ENCODE assay signal across 30 cellular contexts in genomic region chr5:176594554-176594953, GRCh38. TPM values are rescaled to one million over a fixed set of nuclear protein-coding genes. Genes with fewer than 3 reads are reported as not detected.
"Had no signal": no experiment of that assay in that cellular context is flagged by ENCODE, and none has a peak within 500 bp of the region (broad histone marks: within the 10 kb centered on the region; RNA-seq: fewer than 3 reads in every experiment).

No MANE protein-coding gene starts in this region.

- DNase-seq: activated CD4-positive, alpha-beta T cell treated with anti-CD3 and anti-CD28 coated beads for 1 hour; activated CD4-positive, alpha-beta T cell treated with anti-CD3 and anti-CD28 coated beads, Interleukin-2, amount 10 ng/mL, durations not matched to agents 7 days and 5 days; activated CD4-positive, alpha-beta T cell treated with anti-CD3 and anti-CD28 coated beads, Interleukin-2, amount 50 U/mL, for 48 hours; activated CD4-positive, CD25-positive, alpha-beta regulatory T cell; activated CD8-positive, alpha-beta T cell treated with anti-CD3 and anti-CD28 coated beads, Interleukin-2, amount 10 ng/mL, durations not matched to agents 7 days and 5 days; activated naive CD4-positive, alpha-beta T cell treated with anti-CD3 and anti-CD28 coated beads, Interleukin-2, amount 10 ng/mL, durations not matched to agents 7 days and 5 days; activated T-cell treated with anti-CD3 and anti-CD28 coated beads, Interleukin-2, amount 50 U/mL, for 24 hours; amniotic stem cell; Kasumi-1; KG1; MG63; NCI-H1048; NCI-H1105 treated with DMSO at 0.1 percent for 48 hours; NCI-H1436; NCI-H1694; NCI-H1930; NCI-H345; NCI-H524 treated with DMSO at 0.1 percent for 48 hours; SIG-M5; SW 1271; T-helper 1 cell; T1000; WERI-Rb-1 had no signal

- H3K9me3 ChIP-seq: ascending aorta had no signal

- H3K36me3 Mint-ChIP-seq: activated naive CD4-positive, alpha-beta T cell treated with anti-CD3 and anti-CD28 coated beads, Interleukin-2, amount 10 ng/mL, durations not matched to agents 7 days and 5 days; activated naive CD8-positive, alpha-beta T cell had no signal

- H3K27me3 Mint-ChIP-seq: activated CD4-positive, alpha-beta T cell treated with anti-CD3 and anti-CD28 coated beads, Interleukin-2, amount 10 ng/mL, durations not matched to agents 7 days and 5 days had no signal

- ATAC-seq: activated CD8-positive, alpha-beta T cell treated with anti-CD3 and anti-CD28 coated beads, Interleukin-2, amount 10 ng/mL, durations not matched to agents 7 days and 5 days had no signal

- H3K4me3 ChIP-seq: ascending aorta, cardiac muscle cell, MG63 had no signal

- H3K27ac Mint-ChIP-seq: activated CD4-positive, alpha-beta T cell treated with anti-CD3 and anti-CD28 coated beads, Interleukin-2, amount 10 ng/mL, durations not matched to agents 7 days and 5 days; activated CD8-positive, alpha-beta T cell treated with anti-CD3 and anti-CD28 coated beads, Interleukin-2, amount 10 ng/mL, durations not matched to agents 7 days and 5 days; activated naive CD4-positive, alpha-beta T cell treated with anti-CD3 and anti-CD28 coated beads, Interleukin-2, amount 10 ng/mL, durations not matched to agents 7 days and 5 days; activated naive CD8-positive, alpha-beta T cell; activated T-cell treated with anti-CD3 and anti-CD28 coated beads, Interleukin-2, amount 50 U/mL, for 24 hours had no signal

- H3K27ac ChIP-seq: ascending aorta, cardiac muscle cell, WERI-Rb-1 had no signal

- H3K4me3 Mint-ChIP-seq: activated CD4-positive, alpha-beta T cell treated with anti-CD3 and anti-CD28 coated beads, Interleukin-2, amount 10 ng/mL, durations not matched to agents 7 days and 5 days; activated CD8-positive, alpha-beta T cell treated with anti-CD3 and anti-CD28 coated beads, Interleukin-2, amount 10 ng/mL, durations not matched to agents 7 days and 5 days; activated naive CD4-positive, alpha-beta T cell treated with anti-CD3 and anti-CD28 coated beads, Interleukin-2, amount 10 ng/mL, durations not matched to agents 7 days and 5 days; activated naive CD8-positive, alpha-beta T cell; activated T-cell treated with anti-CD3 and anti-CD28 coated beads, Interleukin-2, amount 50 U/mL, for 24 hours had no signal

- H3K9me3 Mint-ChIP-seq: activated CD4-positive, alpha-beta T cell treated with anti-CD3 and anti-CD28 coated beads, Interleukin-2, amount 10 ng/mL, durations not matched to agents 7 days and 5 days; activated naive CD4-positive, alpha-beta T cell treated with anti-CD3 and anti-CD28 coated beads, Interleukin-2, amount 10 ng/mL, durations not matched to agents 7 days and 5 days; activated T-cell treated with anti-CD3 and anti-CD28 coated beads, Interleukin-2, amount 50 U/mL, for 24 hours had no signal

RNA-seq across cellular contexts. Expression of gene GPRIN1, which starts 15.4 kb away (rescaled TPM):
- total RNA-seq: ascending aorta had no signal

RNA-seq across cellular contexts. Expression of gene SNCB, which starts 35.8 kb away (rescaled TPM):
- total RNA-seq: activated CD4-positive, alpha-beta T cell treated with anti-CD3 and anti-CD28 coated beads, Interleukin-2, amount 10 ng/mL, durations not matched to agents 7 days and 5 days; activated CD8-positive, alpha-beta T cell treated with anti-CD3 and anti-CD28 coated beads, Interleukin-2, amount 10 ng/mL, durations not matched to agents 7 days and 5 days; ascending aorta; RPMI7951; T-helper 2 cell treated with Interferon-gamma antibody and Interleukin-4, amounts not matched to agents 100 ng/mL and 5 ng/mL, for 36 hours had no signal

RNA-seq across cellular contexts. Expression of gene EIF4E1B, which starts 35.9 kb away (rescaled TPM):
- total RNA-seq: activated CD4-positive, alpha-beta T cell treated with anti-CD3 and anti-CD28 coated beads, Interleukin-2, amount 10 ng/mL, durations not matched to agents 7 days and 5 days; activated CD8-positive, alpha-beta T cell treated with anti-CD3 and anti-CD28 coated beads, Interleukin-2, amount 10 ng/mL, durations not matched to agents 7 days and 5 days; ascending aorta; cardiac muscle cell; NCI-H460; RPMI7951; SK-MEL-5; T-helper 2 cell treated with Interferon-gamma antibody and Interleukin-4, amounts not matched to agents 100 ng/mL and 5 ng/mL, for 36 hours had no signal
- polyA plus RNA-seq: cardiac muscle cell had no signal

RNA-seq across cellular contexts. Expression of gene CDHR2, which starts 45.4 kb away (rescaled TPM):
- total RNA-seq: ascending aorta, NCI-H460, RPMI7951, SK-MEL-5 had no signal
